In genomic region chrX:130173190-130173895, GRCh38 we compare ENCODE assay signal across 8 cellular contexts. TPM values are rescaled to one million over a fixed set of nuclear protein-coding genes. Genes with fewer than 3 reads are reported as not detected.
DNase-seq lines count a peak whose midpoint lies in the region; ATAC-seq lines count a peak whose summit lies in the region.

No MANE protein-coding gene starts in this region.

- DNase-seq in activated effector memory CD4-positive, alpha-beta T cell treated with anti-CD3 and anti-CD28 coated beads, Interleukin-2, amount 50 U/mL, for 16 hours, result peak; percentile 69
- no peak for DNase-seq in activated effector memory CD4-positive, alpha-beta T cell treated with Interleukin-2 at 50 U/mL for 16 hours
- DNase-seq in SKM-1 treated with dmso at 0.1 percent for 144 hours (lab: John Stamatoyannopoulos, UW; ENCODE audit: unreplicated experiment), result peak; percentile 76
- peak; percentile 38 for DNase-seq in dermis blood vessel endothelial cell
- no peak for DNase-seq in naive B cell
- DNase-seq in NCI-H1092 (lab: John Stamatoyannopoulos, UW), result no peak

- peak; percentile 38 for ATAC-seq in HG02973 (IDR thresholded peaks at IDR 0.05; ENCODE audit: unreplicated experiment)
- ATAC-seq in naive B cell (ENCODE audit: low read depth in 2 of 2), result no peak
- ATAC-seq in HG03045 (IDR thresholded peaks at IDR 0.05; ENCODE audit: unreplicated experiment), result no peak

- H3K27ac Mint-ChIP-seq in naive B cell, result peak overlapping the region in 4 of 6 donors; percentile 5 to 66 (median 35)

- H3K4me1 Mint-ChIP-seq in naive B cell, result peaks cover 32 to 55% (median 47%) of the 10 kb centered on the region in 3 donors

- H3K27me3 Mint-ChIP-seq in naive B cell, result no peaks in the 10 kb centered on the region

- peak overlapping the region; percentile 80 to 93 (median 89) for H3K4me3 Mint-ChIP-seq in naive B cell

- no peaks in the 10 kb centered on the region for H3K36me3 Mint-ChIP-seq in naive B cell

- H3K9me3 Mint-ChIP-seq in naive B cell, result no peaks in the 10 kb centered on the region

RNA-seq across cellular contexts. Expression of gene RAB33A, which starts 1.6 kb away (rescaled TPM):
- 0.17 and 0.42 TPM in 2 replicates for total RNA-seq in dermis blood vessel endothelial cell
- 1 to 10 TPM in 4 of 6 donors, under 1 TPM in 1, not detected in 1; 0.69 to 2.2 (median 1.9) TPM for polyA plus RNA-seq in naive B cell (ENCODE audit: low read depth in 6 of 6)

RNA-seq across cellular contexts. Expression of gene AIFM1, which starts 7.7 kb away (rescaled TPM):
- 14.0 and 26.6 TPM in 2 replicates for total RNA-seq in dermis blood vessel endothelial cell
- polyA plus RNA-seq in naive B cell (ENCODE audit: low read depth in 6 of 6), result 10 to 100 TPM; 13.6 to 24.2 (median 20.3) TPM

Comparison
In these comparisons a context has a peak if more than half of its experiments do, and no peak if none do; other contexts are left out.
1. DNase-seq: peak in activated effector memory CD4-positive, alpha-beta T cell treated with anti-CD3 and anti-CD28 coated beads, Interleukin-2, amount 50 U/mL, for 16 hours (single experiment), SKM-1 treated with dmso at 0.1 percent for 144 hours (single experiment) and dermis blood vessel endothelial cell (single experiment); none in activated effector memory CD4-positive, alpha-beta T cell treated with Interleukin-2 at 50 U/mL for 16 hours (single experiment), naive B cell (single experiment) and NCI-H1092 (single experiment).